In the genomic region with DNA sequence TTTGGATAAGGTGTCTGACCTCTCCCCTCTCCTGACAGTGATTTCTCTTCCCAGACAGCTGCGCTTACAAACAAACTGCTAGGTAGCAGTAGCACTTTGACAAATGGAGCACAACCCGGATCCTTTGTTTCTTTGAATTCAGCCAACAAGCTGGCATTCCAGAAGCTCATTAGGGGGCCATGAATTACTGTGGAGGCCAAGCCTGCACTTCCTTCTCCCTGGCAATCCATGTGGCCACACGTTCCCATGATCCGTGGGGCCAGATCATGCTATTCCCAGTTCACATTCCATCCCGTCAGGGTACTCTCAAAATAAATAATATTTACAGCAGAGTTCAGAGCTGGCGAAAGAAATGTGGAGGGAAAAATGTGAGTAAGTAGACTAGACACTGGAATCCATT, we compare ENCODE assay signal across 16 cellular contexts.
A peak's percentile ranks its signal among the peaks of the same experiment; 100 is the strongest.
DNase-seq lines count a peak whose midpoint lies in the region; ATAC-seq, FAIRE-seq and TF ChIP-seq lines count a peak whose summit lies in the region.
"Had no signal": no experiment of that assay in that cellular context is flagged by ENCODE, and none has a peak within 500 bp of the region (broad histone marks: within the 10 kb centered on the region; RNA-seq: fewer than 3 reads in every experiment).

No MANE protein-coding gene starts in this region.

- H2BK15ac ChIP-seq in IMR-90 (ENCODE audit: low read depth, low read length) (peak overlapping the region; percentile 31; the same call in 1 of the 3 replicates), H1 (ENCODE audit: low read length) (no peak overlapping the region), mesenchymal stem cell (ENCODE audit: low read depth, poor library complexity, severe bottlenecking) (no peak overlapping the region)

- POLR2A ChIA-PET in IMR-90 (lab: Charles Lee; ENCODE audit: unreplicated experiment): no interaction called here
- POLR2A ChIA-PET in H1 (lab: Charles Lee; ENCODE audit: partially characterized antibody): interaction anchor here (1.1 to 1.5 kb wide), 4 partner anchors 21 to 427 kb away, joined by 3 to 5 read pairs (median 4); no protein-coding TSS in a partner anchor
- POLR2A ChIA-PET in CD8-positive, alpha-beta memory T cell (lab: Charles Lee): no interaction called here

- H2AK9ac ChIP-seq in IMR-90 (replicated peaks; ENCODE audit: low read depth, low read length, poor library complexity): peak overlapping the region; percentile 73

- WGBS in IMR-90 (ENCODE audit: extremely low coverage in 2 of 2, insufficient read length in 1 of 2), 2 experiments: 71% methylated on average over 2 of the region's 6 CpGs; no CpG with 5 or more reads in 1 of the 2 experiments
- 41% methylated on average over 6 of the region's 6 CpGs; no CpG with 5 or more reads in 1 of the 2 experiments for WGBS in H1 (ENCODE audit: extremely low coverage in 1 of 2, insufficient coverage in 1 of 2, insufficient read length in 1 of 2, insufficient replicate concordance in 2 of 2, low coverage in 1 of 2, low lambda C conversion rate in 2 of 2, missing lambda C conversion rate in 1 of 2), 2 experiments
- 38% methylated on average over 5 of the region's 6 CpGs for WGBS in mesenchymal stem cell
- 87 to 93% (median 91%) methylated on average over 6 of the region's 6 CpGs for WGBS in spleen, 5 donors

- no peaks in the 10 kb centered on the region for H3K9me3 Mint-ChIP-seq in activated naive CD4-positive, alpha-beta T cell treated with anti-CD3 and anti-CD28 coated beads, Interleukin-2, amount 50 U/mL, for 72 hours
- no peaks in the 10 kb centered on the region for H3K9me3 Mint-ChIP-seq in CD8-positive, alpha-beta memory T cell
- H3K9me3 Mint-ChIP-seq: activated B cell treated with CpG ODN at 0.5 μM for 24 hours; central memory CD8-positive, alpha-beta T cell had no signal

- in situ Hi-C loops in IMR-90 (cut with MboI; ENCODE audit: low sequenced_read_pairs): no loop called here

- no peak for TF ChIP-seq EP300 in H1 (IDR thresholded peaks at IDR 0.05; ENCODE audit: borderline replicate concordance in 1 of 2, low read depth in 2 of 2, low read length in 2 of 2)

- H3K4me3 ChIP-seq in AG10803 (ENCODE audit: low read length): no peak overlapping the region
- H3K4me3 ChIP-seq in IMR-90 (ENCODE audit: insufficient read depth, low read depth, low read length): no peak overlapping the region
- no peak overlapping the region for H3K4me3 ChIP-seq in H1 (ENCODE audit: extremely low read depth in 1 of 4, insufficient read depth in 2 of 4, low read depth in 3 of 4, low read length in 4 of 4)
- no peak overlapping the region for H3K4me3 ChIP-seq in mesenchymal stem cell (ENCODE audit: insufficient read depth in 1 of 2, low read depth in 1 of 2, low read length in 2 of 2)
- H3K4me3 ChIP-seq in CD8-positive, alpha-beta memory T cell (ENCODE audit: low read length): no peak overlapping the region
- H3K4me3 ChIP-seq in spleen: no peak overlapping the region
- H3K4me3 ChIP-seq: heart left ventricle, lung had no signal

- H2AK5ac ChIP-seq in IMR-90 (ENCODE audit: low read depth, low read length) (peak overlapping the region; percentile 52; the same call in 1 of the 2 replicates), H1 (ENCODE audit: low read depth, low read length) (no peak overlapping the region), mesenchymal stem cell (ENCODE audit: low read length, severe bottlenecking) (peak overlapping the region; percentile 71)

- H4K5ac ChIP-seq in IMR-90 (ENCODE audit: low read depth, low read length) (peak overlapping the region; percentile 93; the same call in 1 of the 2 replicates), H1 (ENCODE audit: insufficient read length, low read depth, low read length) (peak overlapping the region; percentile 61)

- peak overlapping the region; percentile 32; the same call in 1 of the 2 replicates for H3K27ac ChIP-seq in IMR-90 (ENCODE audit: insufficient read depth, low read length)
- no peak overlapping the region; the same call in 1 of the 2 replicates for H3K27ac ChIP-seq in H1 (ENCODE audit: low read depth, low read length)
- peak overlapping the region; percentile 84 for H3K27ac ChIP-seq in mesenchymal stem cell (ENCODE audit: low read length, poor library complexity, severe bottlenecking)
- no peak overlapping the region for H3K27ac ChIP-seq in CD8-positive, alpha-beta memory T cell (ENCODE audit: low read depth, low read length)
- no peak overlapping the region for H3K27ac ChIP-seq in spleen
- H3K27ac ChIP-seq: heart left ventricle had no signal

- TF ChIP-seq RAD21 in IMR-90 (IDR thresholded peaks at IDR 0.05; ENCODE audit: low read length) (no peak), H1 (IDR thresholded peaks at IDR 0.05 in 1 of 2, conservative IDR thresholded peaks at IDR 0.05 in 1 of 2; ENCODE audit: low read depth in 2 of 2, low read length in 2 of 2) (no peak)

- H3K79me1 ChIP-seq in IMR-90 (ENCODE audit: low read depth in 1 of 2, low read length in 2 of 2) (peaks cover 0 to 12% of the 10 kb centered on the region in 2 experiments; a peak in 2 of 4 replicates), H1 (ENCODE audit: low read depth, low read length) (no peaks in the 10 kb centered on the region), mesenchymal stem cell (replicated peaks; ENCODE audit: low read length, poor library complexity, severe bottlenecking) (peaks cover 6% of the 10 kb centered on the region)

- H2BK20ac ChIP-seq in IMR-90 (ENCODE audit: low read depth, low read length) (peak overlapping the region; percentile 75), H1 (ENCODE audit: low read length) (no peak overlapping the region)

- H3K4me1 ChIP-seq in IMR-90 (ENCODE audit: control insufficient read depth, insufficient read depth, low read length) (peaks cover 11% of the 10 kb centered on the region), H1 (replicated peaks in 1 of 4; ENCODE audit: control insufficient read depth in 3 of 4, insufficient read depth in 4 of 4, low read length in 3 of 4) (peaks cover 3 to 19% (median 14%) of the 10 kb centered on the region in 4 experiments), mesenchymal stem cell (ENCODE audit: control insufficient read depth, insufficient read depth, low read depth, low read length) (peaks cover 11% of the 10 kb centered on the region), spleen (peaks cover 0 to 15% (median 6%) of the 10 kb centered on the region in 6 donors)
- no peaks in the 10 kb centered on the region for H3K4me1 ChIP-seq in CD8-positive, alpha-beta memory T cell (ENCODE audit: insufficient read depth, low read length)

- no peak for TF ChIP-seq POLR2A in IMR-90 (IDR thresholded peaks at IDR 0.05; ENCODE audit: low read depth, low read length)
- no peak for TF ChIP-seq POLR2A in H1 (IDR thresholded peaks at IDR 0.05; ENCODE audit: control extremely low read depth in 1 of 2, low read depth in 2 of 2, low read length in 2 of 2)
- TF ChIP-seq POLR2A in spleen (IDR thresholded peaks at IDR 0.05): no peak

- H3K27ac Mint-ChIP-seq in activated naive CD4-positive, alpha-beta T cell treated with anti-CD3 and anti-CD28 coated beads, Interleukin-2, amount 50 U/mL, for 72 hours: no peak overlapping the region
- no peak overlapping the region for H3K27ac Mint-ChIP-seq in CD8-positive, alpha-beta memory T cell
- H3K27ac Mint-ChIP-seq: activated B cell treated with CpG ODN at 0.5 μM for 24 hours had no signal

- H3K36me3 ChIP-seq in IMR-90 (ENCODE audit: control insufficient read depth, insufficient read depth, low read length) (no peaks in the 10 kb centered on the region; the same call in 1 of the 2 replicates), H1 (ENCODE audit: control insufficient read depth in 2 of 4, insufficient read depth in 4 of 4, low read length in 3 of 4) (no peaks in the 10 kb centered on the region), mesenchymal stem cell (ENCODE audit: control insufficient read depth in 1 of 2, insufficient read depth in 2 of 2, low read depth in 1 of 2, low read length in 2 of 2) (peaks cover 0 to 7% of the 10 kb centered on the region in 2 experiments), spleen (no peaks in the 10 kb centered on the region)
- H3K36me3 ChIP-seq in CD8-positive, alpha-beta memory T cell (ENCODE audit: insufficient read depth, low read length): no peaks in the 10 kb centered on the region
- H3K36me3 ChIP-seq: heart left ventricle had no signal

- H2BK12ac ChIP-seq in H1 (ENCODE audit: low read depth, low read length) (no peak overlapping the region), mesenchymal stem cell (ENCODE audit: low read length in 2 of 2) (no peak overlapping the region)

- H3K36me3 Mint-ChIP-seq in activated naive CD4-positive, alpha-beta T cell treated with anti-CD3 and anti-CD28 coated beads, Interleukin-2, amount 50 U/mL, for 72 hours: no peaks in the 10 kb centered on the region
- H3K36me3 Mint-ChIP-seq in CD8-positive, alpha-beta memory T cell: no peaks in the 10 kb centered on the region

- H3K23ac ChIP-seq in IMR-90 (ENCODE audit: low read depth, low read length) (peak overlapping the region; percentile 69; the same call in 1 of the 2 replicates), H1 (ENCODE audit: insufficient read length) (no peak overlapping the region), mesenchymal stem cell (ENCODE audit: low read length in 2 of 2) (no peak overlapping the region)

- CTCF ChIA-PET in IMR-90 (lab: Yijun Ruan, JAX): no interaction called here
- CTCF ChIA-PET in H1 (lab: Charles Lee; ENCODE audit: partially characterized antibody): interaction anchor here (0.6 to 1.1 kb wide), 2 partner anchors 37 to 41 kb away, joined by 3 read pairs; no protein-coding TSS in a partner anchor
- CTCF ChIA-PET in CD8-positive, alpha-beta memory T cell (lab: Charles Lee): no interaction called here

- H3K56ac ChIP-seq in IMR-90 (ENCODE audit: extremely low read depth, insufficient read depth, low read length): no peak overlapping the region
- no peak overlapping the region for H3K56ac ChIP-seq in H1 (replicated peaks; ENCODE audit: insufficient read length, low read depth, low read length)

- peak; percentile 45 for DNase-seq in AG10803 (ENCODE audit: low read depth)
- DNase-seq in IMR-90: peak; percentile 23
- peak in 1 of 2 experiments; percentile 27 for DNase-seq in H1 (ENCODE audit: low read depth in 1 of 2, low spot score in 2 of 2)
- peak; percentile 33 for DNase-seq in mesenchymal stem cell
- DNase-seq in activated naive CD4-positive, alpha-beta T cell treated with anti-CD3 and anti-CD28 coated beads, Interleukin-2, amount 50 U/mL, for 72 hours (ENCODE audit: low spot score in 2 of 2): no peak
- DNase-seq in CD8-positive, alpha-beta memory T cell: no peak
- no peak for DNase-seq in spleen
- DNase-seq: activated B cell treated with CpG ODN at 0.5 μM for 24 hours; heart left ventricle; NCI-H1417 treated with DMSO at 0.1 percent for 48 hours; NCI-H510A; stimulated activated CD4-positive, alpha-beta T cell treated with anti-CD3 and anti-CD28 coated beads, Interleukin-12 subunit alpha, Interleukin-12 subunit beta, amount 100 ng/mL, for 4 hours; SW 1271 had no signal

- H3K18ac ChIP-seq in IMR-90 (ENCODE audit: low read depth, low read length): peak overlapping the region; percentile 92
- no peak overlapping the region; the same call in 1 of the 2 replicates for H3K18ac ChIP-seq in H1 (ENCODE audit: extremely low read depth, low read length)
- peak overlapping the region; percentile 8 to 40 for H3K18ac ChIP-seq in mesenchymal stem cell (ENCODE audit: low read depth in 1 of 2, low read length in 2 of 2)

- ATAC-seq in IMR-90 (ENCODE audit: low read depth): no peak
- no peak for ATAC-seq in activated naive CD4-positive, alpha-beta T cell treated with anti-CD3 and anti-CD28 coated beads, Interleukin-2, amount 50 U/mL, for 72 hours
- no peak for ATAC-seq in HG03439 (IDR thresholded peaks at IDR 0.05; ENCODE audit: unreplicated experiment)
- ATAC-seq: heart left ventricle had no signal

- H3K27me3 Mint-ChIP-seq in CD8-positive, alpha-beta memory T cell: peaks cover 0 to 3% of the 10 kb centered on the region in 2 donors
- H3K27me3 Mint-ChIP-seq: activated B cell treated with CpG ODN at 0.5 μM for 24 hours had no signal

- peak overlapping the region; percentile 96 for H2BK5ac ChIP-seq in IMR-90 (ENCODE audit: low read depth, low read length, poor library complexity, severe bottlenecking)
- H2BK5ac ChIP-seq in H1 (ENCODE audit: low read depth, low read length): peak overlapping the region; percentile 41; the same call in 1 of the 2 replicates
- no peak overlapping the region for H2BK5ac ChIP-seq in mesenchymal stem cell (ENCODE audit: low read depth, low read length, poor library complexity, severe bottlenecking)

- no peak overlapping the region for H3K4me3 Mint-ChIP-seq in CD8-positive, alpha-beta memory T cell
- H3K4me3 Mint-ChIP-seq: activated B cell treated with CpG ODN at 0.5 μM for 24 hours; central memory CD8-positive, alpha-beta T cell had no signal

- intact Hi-C loops in IMR-90 (cut with micrococcal nuclease) (no loop called here), spleen (cut with DNase I; ENCODE audit: low total_unique reads) (no loop called here)

- peak overlapping the region; percentile 88 for H2BK120ac ChIP-seq in IMR-90 (ENCODE audit: low read depth, low read length)
- peak overlapping the region; percentile 56 for H2BK120ac ChIP-seq in H1 (replicated peaks; ENCODE audit: low read depth, low read length)
- H2BK120ac ChIP-seq in mesenchymal stem cell (ENCODE audit: low read depth, low read length): no peak overlapping the region

- H3K79me2 ChIP-seq in H1 (ENCODE audit: control insufficient read depth in 1 of 2, insufficient read depth in 2 of 2, low read length in 2 of 2): no peaks in the 10 kb centered on the region

- BruUV-seq in IMR-90 (replicated peaks; lab: Mats Ljungman, UMichigan): no TSS peak

- peak overlapping the region; percentile 41 to 90; a peak in 3 of 4 replicates for H4K8ac ChIP-seq in IMR-90 (ENCODE audit: low read depth in 2 of 2, low read length in 2 of 2)
- no peak overlapping the region for H4K8ac ChIP-seq in H1 (ENCODE audit: extremely low read depth, insufficient read depth, low read length)
- peak overlapping the region; percentile 45 for H4K8ac ChIP-seq in mesenchymal stem cell (ENCODE audit: low read length)

- H4K91ac ChIP-seq in IMR-90 (ENCODE audit: insufficient read depth, low read depth, low read length) (peak overlapping the region; percentile 70), H1 (replicated peaks; ENCODE audit: insufficient read length, low read length) (no peak overlapping the region), mesenchymal stem cell (ENCODE audit: low read length) (no peak overlapping the region)

- H2AFZ ChIP-seq in IMR-90 (replicated peaks; ENCODE audit: low read length, poor library complexity) (peak overlapping the region; percentile 53), H1 (ENCODE audit: low read length) (no peak overlapping the region), mesenchymal stem cell (ENCODE audit: low read depth, low read length) (no peak overlapping the region)

- H4K20me1 ChIP-seq in IMR-90 (ENCODE audit: insufficient read depth, low read length) (no peaks in the 10 kb centered on the region), H1 (replicated peaks in 1 of 2; ENCODE audit: control insufficient read depth in 1 of 2, insufficient read depth in 2 of 2, low read length in 2 of 2) (no peaks in the 10 kb centered on the region)

- dilution Hi-C loops in IMR-90 (cut with HindIII; ENCODE audit: low sequenced_read_pairs, unreplicated experiment): no loop called here

- no peak for TF ChIP-seq CTCF in AG10803 (conservative IDR thresholded peaks at IDR 0.05; ENCODE audit: low read length)
- TF ChIP-seq CTCF in IMR-90 (conservative IDR thresholded peaks at IDR 0.05; ENCODE audit: low read depth, low read length): no peak
- TF ChIP-seq CTCF in H1 (IDR thresholded peaks at IDR 0.05; ENCODE audit: control extremely low read depth in 1 of 3, insufficient read depth in 1 of 3, low read depth in 1 of 3, low read length in 3 of 3): no peak
- no peak for TF ChIP-seq CTCF in spleen (IDR thresholded peaks at IDR 0.05 in 8 of 11, conservative IDR thresholded peaks at IDR 0.05 in 3 of 11)

- H3K9me3 ChIP-seq in IMR-90 (ENCODE audit: control insufficient read depth, insufficient read depth, low read length) (no peaks in the 10 kb centered on the region), H1 (ENCODE audit: insufficient read depth in 2 of 2, low read depth in 1 of 2, low read length in 1 of 2) (no peaks in the 10 kb centered on the region), mesenchymal stem cell (ENCODE audit: control insufficient read depth, low read length) (no peaks in the 10 kb centered on the region), spleen (no peaks in the 10 kb centered on the region)
- H3K9me3 ChIP-seq in CD8-positive, alpha-beta memory T cell (ENCODE audit: low read length): no peaks in the 10 kb centered on the region
- H3K9me3 ChIP-seq: heart left ventricle had no signal

- peak overlapping the region; percentile 74 for H3K4ac ChIP-seq in IMR-90 (ENCODE audit: low read depth, low read length)
- H3K4ac ChIP-seq in H1 (replicated peaks; ENCODE audit: insufficient read length, low read depth, low read length): no peak overlapping the region
- peak overlapping the region in 1 of 2 experiments; percentile 30 for H3K4ac ChIP-seq in mesenchymal stem cell (ENCODE audit: low read depth in 1 of 2, low read length in 2 of 2)

- FAIRE-seq in H1 (lab: Jason Lieb, UNC): peak; percentile 99

- no peaks in the 10 kb centered on the region for H3K27me3 ChIP-seq in IMR-90 (ENCODE audit: control insufficient read depth, insufficient read depth, low read length)
- H3K27me3 ChIP-seq in H1 (replicated peaks in 1 of 4; ENCODE audit: control insufficient read depth in 3 of 4, extremely low read depth in 1 of 4, insufficient read depth in 3 of 4, low read length in 3 of 4): no peaks in the 10 kb centered on the region
- no peaks in the 10 kb centered on the region for H3K27me3 ChIP-seq in mesenchymal stem cell (ENCODE audit: control insufficient read depth in 1 of 2, insufficient read depth in 1 of 2, low read length in 2 of 2)
- H3K27me3 ChIP-seq in CD8-positive, alpha-beta memory T cell (ENCODE audit: insufficient read depth, low read length, poor library complexity, severe bottlenecking): no peaks in the 10 kb centered on the region
- H3K27me3 ChIP-seq in spleen (replicated peaks in 1 of 7): no peaks in the 10 kb centered on the region
- H3K27me3 ChIP-seq: heart left ventricle had no signal

- H3K4me2 ChIP-seq in IMR-90 (ENCODE audit: low read depth, low read length) (no peak overlapping the region), H1 (ENCODE audit: insufficient read depth in 1 of 2, low read depth in 2 of 2, low read length in 2 of 2) (peak overlapping the region; percentile 48 to 52; a peak in 3 of 4 replicates), mesenchymal stem cell (ENCODE audit: low read length, poor library complexity, severe bottlenecking) (no peak overlapping the region)

- H3K4me1 Mint-ChIP-seq in CD8-positive, alpha-beta memory T cell: peaks cover 0 to 2% (median 0%) of the 10 kb centered on the region in 3 donors
- H3K4me1 Mint-ChIP-seq: central memory CD8-positive, alpha-beta T cell had no signal

- H3K9me1 ChIP-seq in IMR-90 (ENCODE audit: insufficient read depth, low read length): peaks cover 6% of the 10 kb centered on the region

- no peaks in the 10 kb centered on the region for H3K23me2 ChIP-seq in H1 (ENCODE audit: low read depth, low read length)

- peak overlapping the region; percentile 53 for H3K14ac ChIP-seq in IMR-90 (replicated peaks; ENCODE audit: low read depth, low read length)
- H3K14ac ChIP-seq in H1 (ENCODE audit: insufficient read length): no peak overlapping the region
- H3K14ac ChIP-seq in mesenchymal stem cell (ENCODE audit: low read length in 2 of 2): no peak overlapping the region

- H3K9ac ChIP-seq in IMR-90 (ENCODE audit: low read depth, low read length): no peak overlapping the region
- H3K9ac ChIP-seq in H1 (replicated peaks in 1 of 4; ENCODE audit: extremely low read depth in 1 of 4, low read depth in 3 of 4, low read length in 3 of 4): no peak overlapping the region
- H3K9ac ChIP-seq in mesenchymal stem cell (ENCODE audit: low read length): no peak overlapping the region

Comparison
In these comparisons a context has a peak if more than half of its experiments do, and no peak if none do; other contexts are left out.
1. DNase-seq: peak in AG10803 (single experiment), IMR-90 (single experiment) and mesenchymal stem cell (single experiment); none in activated naive CD4-positive, alpha-beta T cell treated with anti-CD3 and anti-CD28 coated beads, Interleukin-2, amount 50 U/mL, for 72 hours (0 of 2), CD8-positive, alpha-beta memory T cell (0 of 5) and spleen (single experiment).
2. H3K27ac ChIP-seq: peak in IMR-90 (single experiment) and mesenchymal stem cell (single experiment); none in H1 (single experiment), CD8-positive, alpha-beta memory T cell (single experiment) and spleen (0 of 8).
3. H3K4me2 ChIP-seq: peak in H1 (2 of 2); none in IMR-90 (single experiment) and mesenchymal stem cell (single experiment).